8 cellular contexts compared by ENCODE assay signal in the genomic region with DNA sequence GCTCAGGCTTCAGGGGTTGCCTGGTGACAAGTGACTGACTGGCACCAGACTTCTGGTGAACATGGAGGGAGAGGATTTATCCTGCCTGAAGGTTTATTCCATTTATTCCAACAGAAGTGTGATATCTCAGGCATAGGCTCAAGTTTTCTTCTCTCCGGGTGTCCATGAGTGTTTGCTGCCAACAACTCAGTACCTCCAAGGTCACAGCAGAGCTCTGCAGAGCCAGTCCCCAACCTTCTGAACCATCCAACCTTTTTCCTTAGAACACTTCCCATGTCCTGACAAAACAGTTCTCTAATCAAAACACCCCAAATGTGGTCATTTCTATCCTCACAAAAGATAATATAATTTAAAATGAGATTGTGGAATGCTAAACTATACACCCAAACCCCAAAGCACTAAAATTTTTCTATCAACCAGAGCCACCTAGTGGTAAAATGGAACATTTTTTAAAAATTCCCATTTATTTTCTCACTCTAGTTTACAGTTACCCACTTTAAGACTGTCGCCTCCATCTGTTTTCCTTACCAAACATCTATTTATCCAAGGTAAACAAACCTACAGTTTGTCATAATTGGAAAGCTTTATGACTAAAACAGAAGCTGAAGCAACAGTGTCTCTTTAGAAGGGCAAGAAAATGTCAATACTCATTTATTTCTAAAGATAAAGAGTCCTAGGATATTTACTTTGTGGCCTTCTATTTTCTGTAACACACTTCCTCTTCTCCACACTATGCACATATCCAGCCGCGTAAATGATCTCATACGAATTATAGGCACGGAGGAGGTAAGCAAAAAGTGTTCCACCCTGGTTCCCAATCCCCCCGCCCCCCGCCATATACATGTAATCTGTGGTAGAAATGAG. TPM values are rescaled to one million over a fixed set of nuclear protein-coding genes. Genes with fewer than 3 reads are reported as not detected.
DNase-seq lines count a peak whose midpoint lies in the region; ATAC-seq and TF ChIP-seq lines count a peak whose summit lies in the region.

No MANE protein-coding gene starts in this region.

- H3K27ac ChIP-seq in breast epithelium (no peak overlapping the region), lower lobe of right lung (no peak overlapping the region)

- H3K27me3 ChIP-seq in breast epithelium (no peaks in the 10 kb centered on the region), lower lobe of right lung (ENCODE audit: low read depth) (no peaks in the 10 kb centered on the region)

- intact Hi-C loops in breast epithelium (cut with DNase I; ENCODE audit: low total_unique reads) (no loop called here), lower lobe of right lung (cut with DNase I) (no loop called here), lower leg skin (cut with DNase I; ENCODE audit: low total_unique reads) (loop anchor here (10.0 kb wide), 1 partner anchor 145 kb away; no protein-coding TSS in a partner anchor)

- H3K36me3 ChIP-seq in breast epithelium: no peaks in the 10 kb centered on the region
- H3K36me3 ChIP-seq in lower lobe of right lung: no peaks in the 10 kb centered on the region

- TF ChIP-seq POLR2A in breast epithelium (IDR thresholded peaks at IDR 0.05): no peak
- no peak for TF ChIP-seq POLR2A in lower leg skin (IDR thresholded peaks at IDR 0.05)

- peak in 1 of 2 donors; percentile 54 for ATAC-seq in lower lobe of right lung
- no peak for ATAC-seq in HG02970 (IDR thresholded peaks at IDR 0.05; ENCODE audit: low FRiP score, unreplicated experiment)
- no peak for ATAC-seq in GM19328 (IDR thresholded peaks at IDR 0.05; ENCODE audit: unreplicated experiment)

- H3K4me3 ChIP-seq in breast epithelium (no peak overlapping the region), lower lobe of right lung (no peak overlapping the region), lower leg skin (ENCODE audit: low read depth, poor library complexity, severe bottlenecking) (no peak overlapping the region)

- DNase-seq in NCI-H2227 (lab: John Stamatoyannopoulos, UW; ENCODE audit: unreplicated experiment): peak; percentile 7
- DNase-seq in NCI-H2227 treated with DMSO at 0.1 percent for 48 hours (lab: John Stamatoyannopoulos, UW): no peak
- peak; percentile 63 for DNase-seq in NCI-H2029 (lab: John Stamatoyannopoulos, UW)
- DNase-seq in breast epithelium (ENCODE audit: low spot score in 2 of 2): no peak
- no peak for DNase-seq in lower lobe of right lung
- no peak for DNase-seq in lower leg skin (ENCODE audit: low spot score in 2 of 2)

- WGBS in lower leg skin, 2 donors: 56 to 61% methylated on average over 8 of the region's 8 CpGs

- H3K9me3 ChIP-seq in breast epithelium (no peaks in the 10 kb centered on the region), lower lobe of right lung (no peaks in the 10 kb centered on the region)

- peak; percentile 32 to 67 (median 56) for TF ChIP-seq CTCF in breast epithelium (IDR thresholded peaks at IDR 0.05)
- TF ChIP-seq CTCF in lower lobe of right lung (IDR thresholded peaks at IDR 0.05): peak; percentile 57
- TF ChIP-seq CTCF in lower leg skin (IDR thresholded peaks at IDR 0.05): no peak

- no peaks in the 10 kb centered on the region for H3K4me1 ChIP-seq in breast epithelium
- no peaks in the 10 kb centered on the region for H3K4me1 ChIP-seq in lower lobe of right lung

RNA-seq across cellular contexts. Expression of a gene that starts 39.5 kb away (rescaled TPM):
- 1 to 10 TPM; 1.3 to 7.2 (median 5.6) TPM for total RNA-seq in breast epithelium
- 19.6 TPM for total RNA-seq in lower lobe of right lung
- total RNA-seq in lower leg skin: 100 to 1,000 TPM in 2 of 4 donors, 10 to 100 TPM in 2; 73.1 to 139 (median 97.5) TPM

Comparison
In these comparisons a context has a peak if more than half of its experiments do, and no peak if none do; other contexts are left out.
1. DNase-seq: peak in NCI-H2227 (single experiment) and NCI-H2029 (single experiment); none in NCI-H2227 treated with DMSO at 0.1 percent for 48 hours (single experiment), breast epithelium (0 of 2), lower lobe of right lung (single experiment) and lower leg skin (0 of 2).
2. CTCF ChIP-seq: peak in breast epithelium (3 of 3) and lower lobe of right lung (single experiment); none in lower leg skin (0 of 3).